Comparison of ENCODE assay signal across 8 cellular contexts in the genomic region with DNA sequence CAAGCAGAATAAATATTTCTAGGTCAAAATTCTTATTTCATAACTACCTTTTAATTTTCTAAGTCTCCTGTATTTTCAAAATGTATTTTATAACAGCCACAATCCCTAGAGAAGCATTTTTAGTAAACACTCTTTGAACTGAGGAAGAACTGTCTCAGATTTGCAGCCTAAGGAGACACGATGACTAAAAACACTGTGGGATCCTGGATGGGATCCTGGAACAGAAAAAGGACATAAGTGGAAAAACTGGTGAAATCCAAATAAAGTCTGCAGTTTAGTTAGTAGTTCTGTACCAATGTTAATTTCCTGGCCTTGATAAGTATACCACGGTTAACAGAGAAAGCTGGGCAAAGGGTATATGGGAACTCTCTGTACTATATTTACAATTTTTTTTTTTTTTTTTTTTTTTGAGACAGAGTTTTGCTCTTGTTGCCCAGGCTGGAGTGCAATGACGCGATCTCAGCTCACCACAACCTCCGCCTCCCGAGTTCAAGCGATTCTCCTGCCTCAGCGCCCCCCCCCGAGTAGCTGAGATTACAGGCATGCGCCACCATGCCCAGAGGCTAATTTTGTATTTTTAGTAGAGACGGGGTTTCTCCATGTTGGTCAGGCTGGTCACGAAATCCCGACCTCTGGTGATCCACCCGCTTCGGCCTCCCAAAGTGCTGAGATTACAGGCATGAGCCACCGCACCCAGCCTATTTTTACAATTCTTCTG.
DNase-seq lines count a peak whose midpoint lies in the region; ATAC-seq, FAIRE-seq and TF ChIP-seq lines count a peak whose summit lies in the region.
"Not testable (repeated sequence)": the region's sequence is repeated elsewhere in the genome, so short reads cannot be mapped to it uniquely, and the experiment has no call there.

No MANE protein-coding gene starts in this region.

- H3K27me3 Mint-ChIP-seq in T-cell: peaks cover 0 to 17% of the 10 kb centered on the region in 2 donors
- not testable (repeated sequence) for H3K27me3 Mint-ChIP-seq in activated CD8-positive, alpha-beta T cell treated with anti-CD3 and anti-CD28 coated beads, Interleukin-2, amount 10 ng/mL, durations not matched to agents 7 days and 5 days (ENCODE audit: low read depth); effector memory CD8-positive, alpha-beta T cell; naive thymus-derived CD8-positive, alpha-beta T cell

- 5% methylated on average over 13 of the region's 16 CpGs for WGBS in A549 (ENCODE audit: missing lambda C conversion rate)

- peak overlapping the region; percentile 33 for H3K4me3 ChIP-seq in A549
- H3K4me3 ChIP-seq in adipocyte (ENCODE audit: low read length): not testable (repeated sequence)

- FAIRE-seq in A549 (lab: Jason Lieb, UNC): not testable (repeated sequence)

- H3K4me3 Mint-ChIP-seq in T-cell: peak overlapping the region in 2 of 3 donors; percentile 11 to 44
- not testable (repeated sequence) for H3K4me3 Mint-ChIP-seq in activated CD8-positive, alpha-beta T cell treated with anti-CD3 and anti-CD28 coated beads, Interleukin-2, amount 10 ng/mL, durations not matched to agents 7 days and 5 days; naive thymus-derived CD8-positive, alpha-beta T cell
- peak overlapping the region; percentile 12 to 31 for H3K4me3 Mint-ChIP-seq in effector memory CD8-positive, alpha-beta T cell

- H3K27me3 ChIP-seq in adipocyte (replicated peaks; ENCODE audit: control insufficient read depth, insufficient read depth, low read length): not testable (repeated sequence)

- ATAC-seq in A549 (peak in 1 of 2 experiments; percentile 54; a peak in 3 of 6 replicates), T-cell (replicated peaks in 1 of 4) (peak in 3 of 4 experiments; percentile 18 to 69 (median 37))
- not testable (repeated sequence) for ATAC-seq in activated CD8-positive, alpha-beta T cell treated with anti-CD3 and anti-CD28 coated beads, Interleukin-2, amount 10 ng/mL, durations not matched to agents 7 days and 5 days
- peak; percentile 73 for ATAC-seq in effector memory CD8-positive, alpha-beta T cell (replicated peaks)
- peak; percentile 37 to 68 for ATAC-seq in naive thymus-derived CD8-positive, alpha-beta T cell

- not testable (repeated sequence) for TF ChIP-seq POLR2A in A549 (IDR thresholded peaks at IDR 0.05; ENCODE audit: low read length)

- peak overlapping the region; percentile 84 to 91 for H3K27ac ChIP-seq in A549

- not testable (repeated sequence) for H3K36me3 Mint-ChIP-seq in T-cell; effector memory CD8-positive, alpha-beta T cell (ENCODE audit: insufficient read depth); naive thymus-derived CD8-positive, alpha-beta T cell
- peaks cover 12% of the 10 kb centered on the region for H3K36me3 Mint-ChIP-seq in activated CD8-positive, alpha-beta T cell treated with anti-CD3 and anti-CD28 coated beads, Interleukin-2, amount 10 ng/mL, durations not matched to agents 7 days and 5 days (ENCODE audit: low read depth)

- TF ChIP-seq EP300 in A549 (IDR thresholded peaks at IDR 0.05): not testable (repeated sequence)

- POLR2A ChIA-PET in A549 (lab: Yijun Ruan, JAX) (interaction anchor here (0.6 kb wide), 2 partner anchors 26 to 27 kb away, joined by 3 to 4 read pairs; no protein-coding TSS in a partner anchor), T-cell (lab: Charles Lee) (interaction anchor here (0.6 to 1.0 kb wide), 5 partner anchors 31 to 522 kb away, joined by 3 to 9 read pairs (median 6); no protein-coding TSS in a partner anchor)
- POLR2A ChIA-PET in activated CD8-positive, alpha-beta T cell treated with anti-CD3 and anti-CD28 coated beads, Interleukin-2, amount 10 ng/mL, durations not matched to agents 7 days and 5 days (lab: Charles Lee): interaction anchor here (0.6 to 1.5 kb wide), 2 partner anchors 19 to 50 kb away, joined by 3 read pairs; no protein-coding TSS in a partner anchor
- POLR2A ChIA-PET in naive thymus-derived CD8-positive, alpha-beta T cell (lab: Charles Lee): not testable (repeated sequence)

- CTCF ChIA-PET in A549 (lab: Yijun Ruan, JAX) (interaction anchor here (1.0 to 3.1 kb wide), 16 partner anchors 10 to 608 kb away, joined by 3 to 12 read pairs (median 7); no protein-coding TSS in a partner anchor), T-cell (lab: Charles Lee) (interaction anchor here (0.5 to 1.4 kb wide), 11 partner anchors 24 to 575 kb away, joined by 3 to 8 read pairs (median 4); no protein-coding TSS in a partner anchor)
- CTCF ChIA-PET in activated CD8-positive, alpha-beta T cell treated with anti-CD3 and anti-CD28 coated beads, Interleukin-2, amount 10 ng/mL, durations not matched to agents 7 days and 5 days (lab: Charles Lee): interaction anchor here (1.0 to 4.7 kb wide), 13 partner anchors 9 to 607 kb away, joined by 3 to 68 read pairs (median 6); no protein-coding TSS in a partner anchor

- not testable (repeated sequence) for TF ChIP-seq CTCF in A549 (IDR thresholded peaks at IDR 0.05)

- peak overlapping the region; percentile 68 for H3K9ac ChIP-seq in adipocyte (ENCODE audit: low read length)

- not testable (repeated sequence) for H3K9me3 ChIP-seq in A549; adipocyte (ENCODE audit: control insufficient read depth, low read length)

- peak overlapping the region; percentile 90 for H3K4me2 ChIP-seq in A549

- H3K9me3 Mint-ChIP-seq in T-cell; activated CD8-positive, alpha-beta T cell treated with anti-CD3 and anti-CD28 coated beads, Interleukin-2, amount 10 ng/mL, durations not matched to agents 7 days and 5 days (ENCODE audit: insufficient read depth); effector memory CD8-positive, alpha-beta T cell; naive thymus-derived CD8-positive, alpha-beta T cell: not testable (repeated sequence)

- H3K4me1 ChIP-seq in A549 (peaks cover 91% of the 10 kb centered on the region), adipocyte (ENCODE audit: control insufficient read depth, insufficient read depth, low read length) (peaks cover 27% of the 10 kb centered on the region)

- not testable (repeated sequence) for TF ChIP-seq RAD21 in A549 (conservative IDR thresholded peaks at IDR 0.05 in 1 of 2, IDR thresholded peaks at IDR 0.05 in 1 of 2)

- H3K4me1 Mint-ChIP-seq in T-cell: peaks cover 29 to 63% (median 58%) of the 10 kb centered on the region in 3 donors
- H3K4me1 Mint-ChIP-seq in activated CD8-positive, alpha-beta T cell treated with anti-CD3 and anti-CD28 coated beads, Interleukin-2, amount 10 ng/mL, durations not matched to agents 7 days and 5 days (ENCODE audit: low read depth): peaks cover 68% of the 10 kb centered on the region
- H3K4me1 Mint-ChIP-seq in effector memory CD8-positive, alpha-beta T cell (ENCODE audit: low read depth in 2 of 2): not testable (repeated sequence)
- peaks cover 0 to 26% (median 20%) of the 10 kb centered on the region in 4 donors for H3K4me1 Mint-ChIP-seq in naive thymus-derived CD8-positive, alpha-beta T cell

- DNase-seq in A549 (ENCODE audit: low read depth in 1 of 2, low spot score in 1 of 2) (peak in 1 of 2 experiments; percentile 66), HCEC 1CT (peak; percentile 34), NOMO-1 treated with dmso at 0.1 percent for 144 hours (lab: John Stamatoyannopoulos, UW; ENCODE audit: unreplicated experiment) (peak; percentile 4), T-cell (peak in 33 of 34 experiments; percentile 15 to 76 (median 48))
- DNase-seq in activated CD8-positive, alpha-beta T cell treated with anti-CD3 and anti-CD28 coated beads, Interleukin-2, amount 10 ng/mL, durations not matched to agents 7 days and 5 days: peak; percentile 36
- DNase-seq in adipocyte (ENCODE audit: low read depth); effector memory CD8-positive, alpha-beta T cell: not testable (repeated sequence)
- DNase-seq in naive thymus-derived CD8-positive, alpha-beta T cell: peak in 6 of 10 donors; percentile 9 to 41 (median 19)

- not testable (repeated sequence) for H3K36me3 ChIP-seq in adipocyte (ENCODE audit: control insufficient read depth, insufficient read depth, low read length, severe bottlenecking)

- not testable (repeated sequence) for H3K27ac Mint-ChIP-seq in T-cell; activated CD8-positive, alpha-beta T cell treated with anti-CD3 and anti-CD28 coated beads, Interleukin-2, amount 10 ng/mL, durations not matched to agents 7 days and 5 days; effector memory CD8-positive, alpha-beta T cell; naive thymus-derived CD8-positive, alpha-beta T cell

TF ChIP-seq in A549, 52 proteins besides CTCF, POLR2A, EP300 and RAD21:
- TF ChIP-seq, protein P1, sequence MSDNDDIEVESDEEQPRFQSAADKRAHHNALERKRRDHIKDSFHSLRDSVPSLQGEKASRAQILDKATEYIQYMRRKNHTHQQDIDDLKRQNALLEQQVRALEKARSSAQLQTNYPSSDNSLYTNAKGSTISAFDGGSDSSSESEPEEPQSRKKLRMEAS (IDR thresholded peaks at IDR 0.05): 0 out of 2 replicates have a peak, but pooled peaks have one; percentile 15
TF ChIP-seq in A549: peak in this region for 1; not testable (repeated sequence) for 51.
